In genomic region chr17:59786536-59787319, GRCh38 we compare ENCODE assay signal across 8 cellular contexts.
A peak's percentile ranks its signal among the peaks of the same experiment; 100 is the strongest.
DNase-seq lines count a peak whose midpoint lies in the region; ATAC-seq, FAIRE-seq and TF ChIP-seq lines count a peak whose summit lies in the region.

No MANE protein-coding gene starts in this region.

- H3K36me3 Mint-ChIP-seq in activated naive CD8-positive, alpha-beta T cell treated with anti-CD3 and anti-CD28 coated beads for 36 hours, result peaks cover 27% of the 10 kb centered on the region

- TF ChIP-seq CTCF in D721Med (IDR thresholded peaks at IDR 0.05; ENCODE audit: insufficient read depth, missing control alignments), result no peak

- no peaks in the 10 kb centered on the region for H3K9me3 Mint-ChIP-seq in activated naive CD8-positive, alpha-beta T cell treated with anti-CD3 and anti-CD28 coated beads for 36 hours

- ATAC-seq in GM21381 (IDR thresholded peaks at IDR 0.05; ENCODE audit: unreplicated experiment) (peak; percentile 89), left cardiac atrium (peak; percentile 91 to 95), sciatic nerve (peak; percentile 87)

- peak overlapping the region; percentile 66 for H3K4me3 Mint-ChIP-seq in activated naive CD8-positive, alpha-beta T cell treated with anti-CD3 and anti-CD28 coated beads for 36 hours

- no peaks in the 10 kb centered on the region for H3K27me3 Mint-ChIP-seq in activated naive CD8-positive, alpha-beta T cell treated with anti-CD3 and anti-CD28 coated beads for 36 hours

- H3K27ac Mint-ChIP-seq in activated naive CD8-positive, alpha-beta T cell treated with anti-CD3 and anti-CD28 coated beads for 36 hours, result peak overlapping the region; percentile 95

- in situ Hi-C loops in SK-MEL-5 (cut with HindIII; ENCODE audit: low pct_unique_long_range_greater_than_20kb, low sequenced_read_pairs), result no loop called here

- no peak for FAIRE-seq in D721Med (lab: Jason Lieb, UNC)

- H3K4me1 Mint-ChIP-seq in activated naive CD8-positive, alpha-beta T cell treated with anti-CD3 and anti-CD28 coated beads for 36 hours, result peaks cover 47% of the 10 kb centered on the region

- DNase-seq in DMS53 (lab: John Stamatoyannopoulos, UW) (peak; percentile 95), HS-5 (ENCODE audit: low read depth) (peak; percentile 99), SK-MEL-5 (ENCODE audit: low read depth, low spot score) (peak; percentile 100), left cardiac atrium (peak; percentile 49), sciatic nerve (ENCODE audit: low spot score) (no peak), D721Med (ENCODE audit: insufficient read length, low spot score) (no peak)
- peak; percentile 80 for DNase-seq in activated naive CD8-positive, alpha-beta T cell treated with anti-CD3 and anti-CD28 coated beads for 36 hours

- intact Hi-C loops in left cardiac atrium (cut with DNase I), result loop anchor here in 1 of 2 donors (5.0 kb wide), 1 partner anchor 46 kb away; no protein-coding TSS in a partner anchor
- intact Hi-C loops in sciatic nerve (cut with DNase I), result no loop called here

Comparison
In these comparisons a context has a peak if more than half of its experiments do, and no peak if none do; other contexts are left out.
1. DNase-seq: peak in DMS53 (single experiment), HS-5 (single experiment), SK-MEL-5 (single experiment), activated naive CD8-positive, alpha-beta T cell treated with anti-CD3 and anti-CD28 coated beads for 36 hours (single experiment) and left cardiac atrium (single experiment); none in sciatic nerve (single experiment) and D721Med (single experiment).
2. Peak in every context shown above with its lines, with median percentiles within 50 percentile points of each other: ATAC-seq.